23 cellular contexts compared by ENCODE assay signal in the genomic region with DNA sequence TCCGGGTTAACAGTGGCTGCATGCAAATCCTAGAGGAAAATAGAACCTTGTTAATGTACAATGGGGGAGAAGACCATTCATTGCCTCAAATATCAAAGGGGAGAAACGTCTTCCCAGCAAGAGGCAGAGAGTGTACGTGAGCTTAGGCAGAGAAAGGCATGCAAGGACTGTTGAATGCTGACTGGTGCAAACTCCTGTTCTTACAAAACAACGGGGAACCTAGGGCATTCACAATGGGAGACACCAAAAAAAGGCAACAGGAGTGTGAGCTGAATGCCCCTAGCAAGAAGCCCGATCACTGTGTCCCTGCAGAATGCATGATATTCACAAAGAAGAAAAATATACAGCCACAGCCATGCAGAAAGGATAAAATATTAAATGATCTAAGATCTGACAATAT.
"Had no signal": no experiment of that assay in that cellular context is flagged by ENCODE, and none has a peak within 500 bp of the region (broad histone marks: within the 10 kb centered on the region; RNA-seq: fewer than 3 reads in every experiment).

No MANE protein-coding gene starts in this region.

- H3K9me3 Mint-ChIP-seq: activated CD4-positive, alpha-beta memory T cell treated with anti-CD3 and anti-CD28 coated beads for 36 hours; activated T-cell treated with anti-CD3 and anti-CD28 coated beads, Interleukin-2, amount 50 U/mL, for 72 hours; brain; natural killer cell; stimulated activated naive B cell treated with anti-CD40 and anti-IgM and Interleukin-4, amounts not matched to agents 10 μg/mL and 1 μg/mL and 100 μg/mL, for 72 hours had no signal

- H3K4me1 Mint-ChIP-seq: natural killer cell; stimulated activated naive B cell treated with anti-CD40 and anti-IgM and Interleukin-4, amounts not matched to agents 10 μg/mL and 1 μg/mL and 100 μg/mL, for 72 hours; T-helper 17 cell had no signal

- H3K4me3 ChIP-seq: gastroesophageal sphincter, left ventricle myocardium inferior, ovary, prostate gland, upper lobe of left lung had no signal

- H3K4me1 ChIP-seq: prostate gland had no signal

- H3K36me3 Mint-ChIP-seq: activated CD4-positive, alpha-beta memory T cell treated with anti-CD3 and anti-CD28 coated beads for 36 hours; brain; natural killer cell; stimulated activated naive B cell treated with anti-CD40 and anti-IgM and Interleukin-4, amounts not matched to agents 10 μg/mL and 1 μg/mL and 100 μg/mL, for 72 hours had no signal

- H3K27me3 ChIP-seq: gastroesophageal sphincter, neutrophil, ovary, upper lobe of left lung had no signal

- H3K27ac Mint-ChIP-seq: activated CD4-positive, alpha-beta memory T cell treated with anti-CD3 and anti-CD28 coated beads for 36 hours; activated T-cell treated with anti-CD3 and anti-CD28 coated beads, Interleukin-2, amount 50 U/mL, for 72 hours; natural killer cell; stimulated activated naive B cell treated with anti-CD40 and anti-IgM and Interleukin-4, amounts not matched to agents 10 μg/mL and 1 μg/mL and 100 μg/mL, for 72 hours; T-helper 17 cell had no signal

- H3K27ac ChIP-seq: gastroesophageal sphincter, left ventricle myocardium inferior, neutrophil, ovary, prostate gland, upper lobe of left lung had no signal

- DNase-seq: activated CD4-positive, alpha-beta memory T cell treated with anti-CD3 and anti-CD28 coated beads for 36 hours; activated CD4-positive, alpha-beta T cell treated with anti-CD3 and anti-CD28 coated beads for 48 hours; activated effector memory CD4-positive, alpha-beta T cell treated with Interleukin-2 at 50 U/mL for 16 hours; activated naive CD4-positive, alpha-beta T cell treated with anti-CD3 and anti-CD28 coated beads, Interleukin-2, amount 50 U/mL, for 16 hours; activated T-cell treated with anti-CD3 and anti-CD28 coated beads, Interleukin-2, amount 50 U/mL, for 72 hours; aorta; central memory CD4-positive, alpha-beta T cell; head of caudate nucleus; kidney glomerular epithelial cell; left ventricle myocardium inferior; midbrain; natural killer cell; ovary; stimulated activated CD4-positive, alpha-beta T cell treated with anti-CD3 and anti-CD28 coated beads, Interleukin-2, amount 100 ng/mL, for 48 hours; stimulated activated CD8-positive, alpha-beta memory T cell treated with anti-CD3 and anti-CD28 coated beads, Interleukin-4, amount 100 ng/mL, for 48 hours; stimulated activated naive B cell treated with anti-CD40 and anti-IgM and Interleukin-4, amounts not matched to agents 10 μg/mL and 1 μg/mL and 100 μg/mL, for 72 hours; SW 1271; T-helper 17 cell; upper lobe of left lung had no signal

- H3K27me3 Mint-ChIP-seq: brain had no signal

- H3K9me3 ChIP-seq: gastroesophageal sphincter, left ventricle myocardium inferior, neutrophil, ovary, prostate gland, upper lobe of left lung had no signal

- H3K36me3 ChIP-seq: neutrophil, ovary, prostate gland had no signal

- ATAC-seq: activated T-cell treated with anti-CD3 and anti-CD28 coated beads, Interleukin-2, amount 50 U/mL, for 72 hours; gastroesophageal sphincter; natural killer cell; stimulated activated naive B cell treated with anti-CD40 and anti-IgM and Interleukin-4, amounts not matched to agents 10 μg/mL and 1 μg/mL and 100 μg/mL, for 72 hours; T-helper 17 cell had no signal

- H3K4me3 Mint-ChIP-seq: activated CD4-positive, alpha-beta memory T cell treated with anti-CD3 and anti-CD28 coated beads for 36 hours; activated T-cell treated with anti-CD3 and anti-CD28 coated beads, Interleukin-2, amount 50 U/mL, for 72 hours; brain; natural killer cell; stimulated activated naive B cell treated with anti-CD40 and anti-IgM and Interleukin-4, amounts not matched to agents 10 μg/mL and 1 μg/mL and 100 μg/mL, for 72 hours; T-helper 17 cell had no signal
